ENCODE assay signal across 8 cellular contexts in the genomic region with DNA sequence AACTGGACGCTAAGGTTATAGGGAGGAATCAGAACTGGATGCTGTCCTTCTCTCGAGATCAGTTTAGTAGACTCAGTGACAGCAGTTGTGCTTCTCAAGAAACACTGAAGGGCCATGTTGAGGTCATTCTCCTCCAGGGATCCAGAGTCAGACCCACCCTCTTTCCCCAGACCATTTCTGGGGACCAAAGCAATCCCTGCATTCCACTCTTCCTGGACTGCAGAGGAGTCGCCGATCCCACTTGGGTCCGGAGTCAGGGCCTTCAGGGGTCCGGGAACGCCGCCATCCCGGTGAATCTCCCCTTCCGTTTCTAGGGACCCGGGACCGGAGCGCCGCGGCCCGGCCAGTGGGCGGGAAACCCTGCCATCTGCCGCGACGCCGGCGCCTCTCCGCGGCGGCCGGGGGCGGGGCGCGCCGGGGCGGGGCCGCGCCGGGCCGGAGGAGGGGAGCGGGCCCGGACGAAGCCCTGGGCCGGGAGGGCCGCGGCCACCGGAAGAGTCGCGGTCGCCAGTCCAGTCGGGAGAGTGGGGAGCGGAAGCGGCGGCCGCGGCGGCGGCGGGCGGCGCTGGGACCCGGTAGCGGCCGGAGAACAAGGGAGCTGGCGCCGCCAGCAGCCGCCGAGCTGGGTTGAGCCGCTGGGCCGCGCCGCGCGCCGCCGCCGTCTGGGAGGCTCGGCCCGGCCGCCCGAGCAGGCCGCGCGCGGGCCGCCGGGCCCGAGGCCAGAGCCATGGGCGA. TPM values are rescaled to one million over a fixed set of nuclear protein-coding genes. Genes with fewer than 3 reads are reported as not detected.
A peak's percentile ranks its signal among the peaks of the same experiment; 100 is the strongest.
DNase-seq lines count a peak whose midpoint lies in the region; ATAC-seq and TF ChIP-seq lines count a peak whose summit lies in the region.

A gene (plus strand): TSS at position 469 of the 735 bp plus-strand sequence. CDS start 259 bp downstream, at position 728.

- H3K36me3 ChIP-seq in A673 (ENCODE audit: insufficient read depth, low read length, poor library complexity, severe bottlenecking): no peaks in the 10 kb centered on the region

- no peaks in the 10 kb centered on the region for H3K9me3 ChIP-seq in A673 (ENCODE audit: low read depth, low read length, poor library complexity, severe bottlenecking)

- TF ChIP-seq CTCF in A673 (conservative IDR thresholded peaks at IDR 0.05; ENCODE audit: low read depth, low read length): no peak

- H3K4me1 ChIP-seq in A673 (ENCODE audit: insufficient read depth, low read length, poor library complexity, severe bottlenecking): peaks cover 21% of the 10 kb centered on the region

- no peaks in the 10 kb centered on the region for H3K27me3 ChIP-seq in A673 (replicated peaks; ENCODE audit: insufficient read depth, low read depth, low read length, poor library complexity)

- peak within 1 kb of the TSS; percentile 94 for H3K4me3 ChIP-seq in A673 (ENCODE audit: low read depth, low read length, poor library complexity, severe bottlenecking)

- BruUV-seq in A673 (replicated peaks; lab: Mats Ljungman, UMichigan): no TSS peak

- DNase-seq in A673 (ENCODE audit: low spot score) (peak; percentile 58), NCI-H2029 (lab: John Stamatoyannopoulos, UW) (peak; percentile 55), dermis blood vessel endothelial cell (peak; percentile 55), left kidney (ENCODE audit: low read depth, low spot score) (peak; percentile 90)
- DNase-seq in stimulated activated CD4-positive, alpha-beta T cell treated with anti-CD3 and anti-CD28 coated beads, Interleukin-4, amount 100 ng/mL, for 24 hours: peak; percentile 31

- POLR2A ChIA-PET in A673 (lab: Charles Lee; ENCODE audit: low non-redundant PET): no interaction called here

- peak within 1 kb of the TSS; percentile 87 for H3K27ac ChIP-seq in A673 (ENCODE audit: low read depth, low read length, poor library complexity, severe bottlenecking)

- ATAC-seq in GM18498 (IDR thresholded peaks at IDR 0.05; ENCODE audit: unreplicated experiment): peak; percentile 79
- peak; percentile 82 for ATAC-seq in HG02852 (IDR thresholded peaks at IDR 0.05; ENCODE audit: unreplicated experiment)
- ATAC-seq in activated CD4-positive, CD25-positive, alpha-beta regulatory T cell treated with anti-CD3 and anti-CD28 coated beads, Interleukin-2, amount 50 U/mL, for 24 hours: peak; percentile 68 to 75

- CTCF ChIA-PET in A673 (lab: Charles Lee): no interaction called here

- intact Hi-C loops in A673 (cut with micrococcal nuclease; ENCODE audit: unreplicated experiment): no loop called here

RNA-seq across cellular contexts. Expression of the gene that starts here (rescaled TPM):
- total RNA-seq in A673 (2021) (82.6 and 83.3 TPM in 2 replicates), dermis blood vessel endothelial cell (33.5 and 36.9 TPM in 2 replicates)

Comparison
In these comparisons a context has a peak if more than half of its experiments do, and no peak if none do; other contexts are left out.
1. Peak in every context shown above with its lines: DNase-seq, ATAC-seq, H3K4me3 ChIP-seq and H3K27ac ChIP-seq.
2. DNase-seq: peak in every context shown above with its lines; median percentile 90 in left kidney; 58 in A673; 55 in NCI-H2029; 55 in dermis blood vessel endothelial cell; 31 in stimulated activated CD4-positive, alpha-beta T cell treated with anti-CD3 and anti-CD28 coated beads, Interleukin-4, amount 100 ng/mL, for 24 hours.